Comparison of ENCODE assay signal across 1 cellular context in genomic region chr3:188287339-188287738, GRCh38.
TF ChIP-seq lines count a peak whose summit lies in the region.

No MANE protein-coding gene starts in this region.

TF ChIP-seq in IMR-90, 13 proteins besides CTCF, POLR2A, EP300 and RAD21 (continued from another document):
- TF ChIP-seq RFX5 (IDR thresholded peaks at IDR 0.05; ENCODE audit: low read depth, low read length), result no peak
- TF ChIP-seq, protein P1, sequence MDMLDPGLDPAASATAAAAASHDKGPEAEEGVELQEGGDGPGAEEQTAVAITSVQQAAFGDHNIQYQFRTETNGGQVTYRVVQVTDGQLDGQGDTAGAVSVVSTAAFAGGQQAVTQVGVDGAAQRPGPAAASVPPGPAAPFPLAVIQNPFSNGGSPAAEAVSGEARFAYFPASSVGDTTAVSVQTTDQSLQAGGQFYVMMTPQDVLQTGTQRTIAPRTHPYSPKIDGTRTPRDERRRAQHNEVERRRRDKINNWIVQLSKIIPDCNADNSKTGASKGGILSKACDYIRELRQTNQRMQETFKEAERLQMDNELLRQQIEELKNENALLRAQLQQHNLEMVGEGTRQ (IDR thresholded peaks at IDR 0.05; ENCODE audit: low read depth, low read length), result no peak
TF ChIP-seq in IMR-90: peak in this region for 0.
